In the genomic region with DNA sequence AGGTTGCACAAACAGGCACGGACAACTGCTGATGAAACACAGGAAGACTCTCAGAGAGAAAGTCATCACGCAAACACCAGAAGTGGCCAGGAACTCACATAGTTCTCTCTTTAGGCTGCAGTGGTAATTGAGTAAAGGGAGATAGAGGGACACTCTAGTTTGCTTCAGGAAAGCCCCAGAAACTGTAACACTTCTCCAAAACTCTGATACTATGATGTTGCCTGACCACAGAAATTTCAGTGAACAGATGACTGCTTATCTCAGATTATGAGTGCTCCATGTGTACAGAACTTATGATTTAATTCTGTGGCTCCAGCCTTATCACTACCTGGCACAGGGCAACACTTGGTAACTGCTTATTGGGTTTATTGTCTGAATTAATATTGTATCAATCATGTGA, we compare ENCODE assay signal across 19 cellular contexts.
DNase-seq lines count a peak whose midpoint lies in the region; ATAC-seq and TF ChIP-seq lines count a peak whose summit lies in the region.
"Had no signal": no experiment of that assay in that cellular context is flagged by ENCODE, and none has a peak within 500 bp of the region (broad histone marks: within the 10 kb centered on the region; RNA-seq: fewer than 3 reads in every experiment).

No MANE protein-coding gene starts in this region.

- no peak overlapping the region for H3K27ac ChIP-seq in GM23248
- H3K27ac ChIP-seq: C4-2B, cardiac muscle cell, sigmoid colon, thyroid gland had no signal

- H2AFZ ChIP-seq in GM23248 = no peak overlapping the region
- H2AFZ ChIP-seq: GM23338 had no signal

- no peak overlapping the region for H3K9ac ChIP-seq in GM23248

- H4K20me1 ChIP-seq in GM23248 (ENCODE audit: insufficient read depth) = no peaks in the 10 kb centered on the region

- peak; percentile 3 to 4 for DNase-seq in activated T-cell treated with anti-CD3 and anti-CD28 coated beads, Interleukin-2, amount 50 U/mL, for 72 hours
- no peak for DNase-seq in activated T-cell treated with anti-CD3 and anti-CD28 coated beads, Interleukin-2, amount 50 U/mL, for 1 hour
- DNase-seq in GM23248 = no peak
- DNase-seq in foreskin fibroblast = no peak
- no peak for DNase-seq in activated gamma-delta T cell (lab: John Stamatoyannopoulos, UW)
- no peak for DNase-seq in kidney glomerular epithelial cell (lab: John Stamatoyannopoulos, UW)
- DNase-seq: activated CD4-positive, alpha-beta T cell treated with anti-CD3 and anti-CD28 coated beads, Interleukin-2, amount 50 U/mL, for 1 hour; hippocampal formation; left colon; NCI-H187; NCI-H510A; sigmoid colon; thyroid gland had no signal

- in situ Hi-C loops in GM23248 (cut with MboI) = no loop called here

- no peaks in the 10 kb centered on the region for H3F3A ChIP-seq in GM23248 (ENCODE audit: insufficient read depth)

- no peaks in the 10 kb centered on the region for H3K36me3 ChIP-seq in GM23248 (ENCODE audit: low read depth)
- H3K36me3 ChIP-seq: cardiac muscle cell, sigmoid colon, thyroid gland had no signal

- no peak overlapping the region for H3K27ac Mint-ChIP-seq in activated T-cell treated with anti-CD3 and anti-CD28 coated beads, Interleukin-2, amount 50 U/mL, for 72 hours
- H3K27ac Mint-ChIP-seq: GM23338; T-helper 2 cell treated with Interferon-gamma antibody and Interleukin-4, amounts not matched to agents 5 μg/mL and 100 μg/mL, for 36 hours had no signal

- H3K9me3 ChIP-seq in GM23248 (ENCODE audit: low read depth) = no peaks in the 10 kb centered on the region
- H3K9me3 ChIP-seq: sigmoid colon, thyroid gland had no signal

- no peak overlapping the region for H3K4me2 ChIP-seq in GM23248 (ENCODE audit: unreplicated experiment)
- H3K4me2 ChIP-seq: GM23338 had no signal

- TF ChIP-seq CTCF in foreskin fibroblast (IDR thresholded peaks at IDR 0.05; ENCODE audit: low read depth, low read length) = no peak

- no peaks in the 10 kb centered on the region for H3K79me2 ChIP-seq in GM23248 (ENCODE audit: insufficient read depth)

- H3K27me3 ChIP-seq in GM23248 (replicated peaks; ENCODE audit: insufficient read depth) = no peaks in the 10 kb centered on the region
- H3K27me3 ChIP-seq: cardiac muscle cell, sigmoid colon, thyroid gland had no signal

- H3K9me2 ChIP-seq in GM23248 (ENCODE audit: insufficient read depth) = no peaks in the 10 kb centered on the region

- H3K4me1 Mint-ChIP-seq in activated T-cell treated with anti-CD3 and anti-CD28 coated beads, Interleukin-2, amount 50 U/mL, for 72 hours (ENCODE audit: low read depth) = no peaks in the 10 kb centered on the region
- H3K4me1 Mint-ChIP-seq: GM23338 had no signal

- WGBS in GM23248 (ENCODE audit: low coverage in 1 of 2, low lambda C conversion rate in 2 of 2, missing lambda C conversion rate in 2 of 2), 2 experiments = 51 to 56% methylated on average over 2 of the region's 2 CpGs

- H3K4me3 ChIP-seq in GM23248 (no peak overlapping the region), foreskin fibroblast (ENCODE audit: low read depth in 1 of 2, low read length in 2 of 2) (no peak overlapping the region)
- H3K4me3 ChIP-seq: cardiac muscle cell, GM23338, sigmoid colon, thyroid gland had no signal

- no peaks in the 10 kb centered on the region for H3K27me3 Mint-ChIP-seq in activated T-cell treated with anti-CD3 and anti-CD28 coated beads, Interleukin-2, amount 50 U/mL, for 72 hours (ENCODE audit: low read depth)

- H3K4me3 Mint-ChIP-seq in activated T-cell treated with anti-CD3 and anti-CD28 coated beads, Interleukin-2, amount 50 U/mL, for 72 hours = no peak overlapping the region
- H3K4me3 Mint-ChIP-seq: GM23338; T-helper 2 cell treated with Interferon-gamma antibody and Interleukin-4, amounts not matched to agents 5 μg/mL and 100 μg/mL, for 36 hours had no signal

- H3K9me3 Mint-ChIP-seq in activated T-cell treated with anti-CD3 and anti-CD28 coated beads, Interleukin-2, amount 50 U/mL, for 72 hours = no peaks in the 10 kb centered on the region
- H3K9me3 Mint-ChIP-seq: T-helper 2 cell treated with Interferon-gamma antibody and Interleukin-4, amounts not matched to agents 5 μg/mL and 100 μg/mL, for 36 hours had no signal

- no peaks in the 10 kb centered on the region for H3K4me1 ChIP-seq in GM23248 (ENCODE audit: insufficient read depth)
- H3K4me1 ChIP-seq: sigmoid colon, thyroid gland had no signal

- no peaks in the 10 kb centered on the region for H3K36me3 Mint-ChIP-seq in activated T-cell treated with anti-CD3 and anti-CD28 coated beads, Interleukin-2, amount 50 U/mL, for 72 hours (ENCODE audit: insufficient read depth in 2 of 2)

- peak; percentile 91 to 93 for ATAC-seq in activated T-cell treated with anti-CD3 and anti-CD28 coated beads, Interleukin-2, amount 50 U/mL, for 72 hours (replicated peaks in 1 of 2)
- ATAC-seq in HG02763 (IDR thresholded peaks at IDR 0.05; ENCODE audit: unreplicated experiment) (peak; percentile 61), HG03520 (IDR thresholded peaks at IDR 0.05; ENCODE audit: unreplicated experiment) (peak; percentile 77)
- ATAC-seq: GM23338, left colon had no signal

Comparison
In these comparisons a context has a peak if more than half of its experiments do, and no peak if none do; other contexts are left out.
1. DNase-seq: peak in activated T-cell treated with anti-CD3 and anti-CD28 coated beads, Interleukin-2, amount 50 U/mL, for 72 hours (2 of 2); none in activated T-cell treated with anti-CD3 and anti-CD28 coated beads, Interleukin-2, amount 50 U/mL, for 1 hour (single experiment), GM23248 (single experiment), foreskin fibroblast (0 of 2), activated gamma-delta T cell (single experiment) and kidney glomerular epithelial cell (single experiment).
2. Peak in every context shown above with its lines, with median percentiles within 50 percentile points of each other: ATAC-seq.